ENCODE assay signal across 1 cellular context in genomic region chr4:109091754-109092409, GRCh38.
TF ChIP-seq lines count a peak whose summit lies in the region.

No MANE protein-coding gene starts in this region.

TF ChIP-seq in K562, 482 proteins besides CTCF, POLR2A, EP300 and RAD21 (continued from another document):
- TF ChIP-seq ZNF518B (CRISPR knock-in tag; IDR thresholded peaks at IDR 0.05) (no peak), ETS1 (conservative IDR thresholded peaks at IDR 0.05; ENCODE audit: control insufficient read depth, low read depth, low read length) (no peak), PHB (CRISPR knock-in tag; IDR thresholded peaks at IDR 0.05) (no peak), KLF13 (tag; IDR thresholded peaks at IDR 0.05; ENCODE audit: borderline replicate concordance, low read depth) (no peak)
